Comparison of ENCODE assay signal across 18 cellular contexts in the genomic region with DNA sequence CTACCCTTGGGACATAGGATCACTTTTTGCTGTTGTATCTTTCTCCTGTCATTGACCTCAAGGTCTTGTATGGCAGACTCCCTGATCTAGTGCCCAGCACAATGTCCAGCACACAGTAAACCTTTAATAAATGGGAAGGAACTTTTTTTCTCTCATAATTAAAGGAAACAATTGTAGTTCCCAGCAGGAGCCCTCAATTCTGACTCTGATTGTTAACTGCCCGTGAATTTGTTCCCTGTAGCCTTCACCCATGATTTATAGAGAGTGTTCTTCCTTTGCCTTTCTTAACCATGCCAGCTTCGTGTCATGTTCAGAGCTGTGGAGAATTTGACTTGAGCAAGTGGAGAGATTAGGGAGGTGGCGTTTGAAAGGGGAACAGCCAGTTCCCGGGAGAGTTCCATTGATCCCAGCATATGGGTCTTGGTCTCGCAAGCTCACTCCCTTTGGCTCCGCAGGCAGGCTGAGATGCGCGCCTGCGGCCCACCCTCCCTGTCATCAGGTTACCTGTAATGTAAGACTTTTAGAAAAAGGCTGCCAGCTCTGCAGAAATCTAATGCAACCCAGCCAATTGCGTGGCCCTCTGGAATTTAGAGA.
DNase-seq lines count a peak whose midpoint lies in the region; ATAC-seq, FAIRE-seq and TF ChIP-seq lines count a peak whose summit lies in the region.
"Had no signal": no experiment of that assay in that cellular context is flagged by ENCODE, and none has a peak within 500 bp of the region (broad histone marks: within the 10 kb centered on the region; RNA-seq: fewer than 3 reads in every experiment).

No MANE protein-coding gene starts in this region.

- H3K79me1 ChIP-seq in H9 (ENCODE audit: insufficient read depth, low read depth, low read length, poor library complexity, severe bottlenecking) = no peaks in the 10 kb centered on the region

- H3K18ac ChIP-seq in H9 (ENCODE audit: insufficient read length, low read depth, low read length) = no peak overlapping the region

- H3K36me3 ChIP-seq in prostate gland = no peaks in the 10 kb centered on the region

- H2AFZ ChIP-seq in H9 (ENCODE audit: low read length) = no peak overlapping the region
- H2AFZ ChIP-seq: PC-9 had no signal

- peaks cover 9% of the 10 kb centered on the region for H3K27me3 Mint-ChIP-seq in H9 (ENCODE audit: low read depth)

- H3K4me2 ChIP-seq in H9 (ENCODE audit: insufficient read depth, insufficient read length, low read length) = no peak overlapping the region
- H3K4me2 ChIP-seq: PC-9 had no signal

- no peaks in the 10 kb centered on the region for H3K27me3 ChIP-seq in H9 (ENCODE audit: insufficient read depth, low read length)
- H3K27me3 ChIP-seq in right cardiac atrium (ENCODE audit: control insufficient read depth, insufficient read depth) = no peaks in the 10 kb centered on the region
- H3K27me3 ChIP-seq in prostate gland (replicated peaks; ENCODE audit: insufficient read depth) = no peaks in the 10 kb centered on the region

- H3K27ac ChIP-seq in H9 (ENCODE audit: insufficient read length, low read depth, low read length) (no peak overlapping the region), right cardiac atrium (ENCODE audit: low read length) (no peak overlapping the region), prostate gland (no peak overlapping the region)
- H3K27ac ChIP-seq: C4-2B, PC-9 had no signal

- peak; percentile 36 to 62 for ATAC-seq in right cardiac atrium

- no peaks in the 10 kb centered on the region for H3K36me3 Mint-ChIP-seq in H9 (ENCODE audit: insufficient read depth in 1 of 3, low read depth in 3 of 3)

- no peak overlapping the region for H3K9ac ChIP-seq in H9 (ENCODE audit: extremely low read depth, insufficient read length, low read length)

- WGBS in H9 (ENCODE audit: extremely low coverage, insufficient read length, low lambda C conversion rate) = no CpG with 5 or more reads among the region's 10 CpGs
- 69% methylated on average over 10 of the region's 10 CpGs for whole genome bisulfite sequencing in right cardiac atrium
- 22% methylated on average over 10 of the region's 10 CpGs for WGBS in prostate gland

- no peak overlapping the region for H2BK20ac ChIP-seq in H9 (ENCODE audit: low read depth, low read length, poor library complexity, severe bottlenecking)

- H3K23me2 ChIP-seq in H9 (ENCODE audit: insufficient read length, low read depth, low read length, poor library complexity, severe bottlenecking) = no peaks in the 10 kb centered on the region

- no peaks in the 10 kb centered on the region for H3K9me3 Mint-ChIP-seq in H9

- H3K79me2 ChIP-seq in H9 (ENCODE audit: insufficient read depth, low read length) = no peaks in the 10 kb centered on the region

- FAIRE-seq in D721Med (lab: Jason Lieb, UNC) = no peak
- FAIRE-seq: GM12891, GM18507 had no signal

- H3K4ac ChIP-seq in H9 (ENCODE audit: low read depth, low read length) = no peak overlapping the region

- no peaks in the 10 kb centered on the region; the same call in 1 of the 2 replicates for H3K4me1 ChIP-seq in H9 (ENCODE audit: insufficient read depth, low read length)
- H3K4me1 ChIP-seq in right cardiac atrium (ENCODE audit: control insufficient read depth, insufficient read depth, low read length) = no peaks in the 10 kb centered on the region
- H3K4me1 ChIP-seq in prostate gland (replicated peaks) = no peaks in the 10 kb centered on the region

- H3K23ac ChIP-seq in H9 (ENCODE audit: insufficient read length, low read depth, low read length) = no peak overlapping the region

- DNase-seq in H9 (peak; percentile 33), NCI-H2171 treated with DMSO at 0.1 percent for 48 hours (lab: John Stamatoyannopoulos, UW) (peak; percentile 82), right cardiac atrium (peak in 1 of 3 donors; percentile 12), prostate gland (ENCODE audit: low spot score) (peak; percentile 39), ecto neural progenitor cell (ENCODE audit: low spot score) (no peak), NCI-H187 (lab: John Stamatoyannopoulos, UW) (no peak), D721Med (ENCODE audit: insufficient read length, low spot score) (no peak)
- no peak for DNase-seq in stimulated activated CD4-positive, alpha-beta T cell treated with anti-CD3 and anti-CD28 coated beads, Interleukin-1b, Interleukin-23, amount 100 ng/mL, for 48 hours
- DNase-seq: DMS 273 treated with DMSO at 0.1 percent for 48 hours, GF-D8, GOT3, MM.1S, NCI-H1092 treated with DMSO at 0.1 percent for 48 hours, NCI-H446, PC-9 had no signal

- no peak overlapping the region for H2BK15ac ChIP-seq in H9 (ENCODE audit: low read depth, low read length)

- H2AK5ac ChIP-seq in H9 (ENCODE audit: insufficient read length, low read length) = no peak overlapping the region

- no peak overlapping the region for H2BK120ac ChIP-seq in H9 (ENCODE audit: low read depth, low read length, poor library complexity, severe bottlenecking)

- no peak overlapping the region for H3T11ph ChIP-seq in H9 (ENCODE audit: low read length)

- H3K14ac ChIP-seq in H9 (ENCODE audit: insufficient read depth, low read length) = no peak overlapping the region; the same call in 1 of the 2 replicates

- no peak overlapping the region for H4K5ac ChIP-seq in H9 (ENCODE audit: insufficient read length, low read depth, low read length)

- no peak overlapping the region for H3K27ac Mint-ChIP-seq in H9

- H3K56ac ChIP-seq in H9 (ENCODE audit: insufficient read length, low read depth, low read length) = no peak overlapping the region

- no peak overlapping the region for H3K4me3 ChIP-seq in right cardiac atrium (ENCODE audit: low read length)
- no peak overlapping the region for H3K4me3 ChIP-seq in prostate gland
- H3K4me3 ChIP-seq: PC-9 had no signal

- TF ChIP-seq CTCF in H9 (conservative IDR thresholded peaks at IDR 0.05) = no peak
- no peak for TF ChIP-seq CTCF in prostate gland (IDR thresholded peaks at IDR 0.05)
- no peak for TF ChIP-seq CTCF in D721Med (IDR thresholded peaks at IDR 0.05; ENCODE audit: insufficient read depth, missing control alignments)

- no peak overlapping the region for H2BK12ac ChIP-seq in H9 (ENCODE audit: insufficient read length, low read depth, low read length)

- H3K4me1 Mint-ChIP-seq in H9 = peaks cover 13 to 32% of the 10 kb centered on the region in 2 experiments

- no peaks in the 10 kb centered on the region for H4K20me1 ChIP-seq in H9 (ENCODE audit: control insufficient read depth, insufficient read depth, insufficient read length)

- no peak overlapping the region for H4K91ac ChIP-seq in H9 (ENCODE audit: insufficient read length, low read depth, low read length)

- no peak overlapping the region for H2BK5ac ChIP-seq in H9 (ENCODE audit: insufficient read length, low read length)

- no peaks in the 10 kb centered on the region for H3K9me3 ChIP-seq in H9 (ENCODE audit: control insufficient read depth, low read depth, low read length)
- no peaks in the 10 kb centered on the region for H3K9me3 ChIP-seq in right cardiac atrium (ENCODE audit: control insufficient read depth, low read length)
- no peaks in the 10 kb centered on the region for H3K9me3 ChIP-seq in prostate gland

- H4K8ac ChIP-seq in H9 (replicated peaks; ENCODE audit: insufficient read length, low read depth, low read length) = no peak overlapping the region

- intact Hi-C loops in right cardiac atrium (cut with DNase I) (no loop called here), prostate gland (cut with DNase I) (no loop called here)

- H3K4me3 Mint-ChIP-seq in H9 = no peak overlapping the region

- no peak for TF ChIP-seq POLR2A in prostate gland (IDR thresholded peaks at IDR 0.05)

Comparison
In these comparisons a context has a peak if more than half of its experiments do, and no peak if none do; other contexts are left out.
1. DNase-seq: peak in H9 (single experiment), NCI-H2171 treated with DMSO at 0.1 percent for 48 hours (single experiment) and prostate gland (single experiment); none in stimulated activated CD4-positive, alpha-beta T cell treated with anti-CD3 and anti-CD28 coated beads, Interleukin-1b, Interleukin-23, amount 100 ng/mL, for 48 hours (single experiment), ecto neural progenitor cell (single experiment), NCI-H187 (0 of 2) and D721Med (single experiment).